In genomic region chr2:209685963-209686362, GRCh38 we compare ENCODE assay signal across 9 cellular contexts.
"Had no signal": no experiment of that assay in that cellular context is flagged by ENCODE, and none has a peak within 500 bp of the region (broad histone marks: within the 10 kb centered on the region; RNA-seq: fewer than 3 reads in every experiment).

No MANE protein-coding gene starts in this region.

- ATAC-seq: effector memory CD8-positive, alpha-beta T cell; stimulated activated memory B cell treated with anti-CD40 and anti-IgM and Interleukin-4, amounts not matched to agents 10 μg/mL and 1 μg/mL and 100 μg/mL, for 72 hours had no signal

- DNase-seq: activated CD4-positive, alpha-beta T cell treated with anti-CD3 and anti-CD28 coated beads, Interleukin-2, amount 50 U/mL, for 4 hours; activated CD4-positive, CD25-positive, alpha-beta regulatory T cell treated with anti-CD3 and anti-CD28 coated beads, Interleukin-2, amount 50 U/mL, for 72 hours; effector memory CD8-positive, alpha-beta T cell; stimulated activated CD4-positive, alpha-beta T cell treated with anti-CD3 and anti-CD28 coated beads, Interleukin-1b, Interleukin-23, amount 100 ng/mL, for 48 hours; T-helper 9 cell; transverse colon had no signal

- FAIRE-seq: astrocyte, keratinocyte had no signal
